ENCODE assay signal across 18 cellular contexts in the genomic region with DNA sequence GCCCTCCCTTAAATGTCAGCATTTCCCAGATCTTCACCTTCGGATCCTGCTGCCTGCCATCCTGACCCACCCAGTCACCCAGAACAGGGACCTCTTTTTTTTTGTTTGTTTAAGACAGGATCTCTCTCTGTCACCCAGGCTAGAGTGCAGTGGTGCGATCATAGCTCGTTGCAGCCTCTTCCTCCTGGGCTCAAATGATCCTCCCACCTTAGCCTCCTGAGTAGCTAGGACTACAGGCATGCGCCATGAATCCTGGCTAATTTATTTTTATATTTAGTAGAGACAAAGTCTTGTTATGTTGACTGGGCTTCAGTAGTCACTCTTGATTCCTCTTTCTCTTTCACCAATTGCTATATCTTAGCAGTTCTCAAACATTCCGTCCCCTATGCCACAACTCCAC.
"Had no signal": no experiment of that assay in that cellular context is flagged by ENCODE, and none has a peak within 500 bp of the region (broad histone marks: within the 10 kb centered on the region; RNA-seq: fewer than 3 reads in every experiment).

No MANE protein-coding gene starts in this region.

- H3K9me3 Mint-ChIP-seq: natural killer cell; stimulated activated naive CD8-positive, alpha-beta T cell treated with anti-CD3 and anti-CD28 coated beads, Interleukin-15, Interleukin-2, amounts not matched to agents 100 ng/mL and 50 ng/mL, for 24 hours; type B pancreatic cell had no signal

- H3K36me3 Mint-ChIP-seq: natural killer cell, type B pancreatic cell had no signal

- DNase-seq: islet precursor cell; left cardiac atrium; left lung; lower lobe of right lung; mammary epithelial cell; mesenchymal stem cell; natural killer cell; ovary; stimulated activated CD4-positive, alpha-beta T cell treated with anti-CD3 and anti-CD28 coated beads, Interleukin-12 subunit alpha, Interleukin-12 subunit beta, amount 100 ng/mL, for 4 hours; stimulated activated CD4-positive, alpha-beta T cell treated with anti-CD3 and anti-CD28 coated beads, Interleukin-15, amount 100 ng/mL, for 24 hours; stimulated activated CD4-positive, alpha-beta T cell treated with anti-CD3 and anti-CD28 coated beads, Interleukin-2, amount 100 ng/mL, for 24 hours; stimulated activated CD4-positive, alpha-beta T cell treated with anti-CD3 and anti-CD28 coated beads, Interleukin-4, amount 100 ng/mL, for 1 hour; stimulated activated naive CD4-positive, alpha-beta T cell; uterus had no signal

- ATAC-seq: left cardiac atrium, left lung, lower lobe of right lung, natural killer cell, sciatic nerve had no signal

- H3K27me3 Mint-ChIP-seq: progenitor cell of endocrine pancreas had no signal

- H3K27ac Mint-ChIP-seq: natural killer cell; progenitor cell of endocrine pancreas; stimulated activated naive CD8-positive, alpha-beta T cell treated with anti-CD3 and anti-CD28 coated beads, Interleukin-15, Interleukin-2, amounts not matched to agents 100 ng/mL and 50 ng/mL, for 24 hours; type B pancreatic cell had no signal

- H3K4me3 Mint-ChIP-seq: natural killer cell; stimulated activated naive CD8-positive, alpha-beta T cell treated with anti-CD3 and anti-CD28 coated beads, Interleukin-15, Interleukin-2, amounts not matched to agents 100 ng/mL and 50 ng/mL, for 24 hours; type B pancreatic cell had no signal
